In genomic region chr17:36950027-36950426, GRCh38 we compare ENCODE assay signal across 9 cellular contexts.
A peak's percentile ranks its signal among the peaks of the same experiment; 100 is the strongest.
DNase-seq lines count a peak whose midpoint lies in the region; ATAC-seq and TF ChIP-seq lines count a peak whose summit lies in the region.
"Had no signal": no experiment of that assay in that cellular context is flagged by ENCODE, and none has a peak within 500 bp of the region (broad histone marks: within the 10 kb centered on the region; RNA-seq: fewer than 3 reads in every experiment).

No MANE protein-coding gene starts in this region.

- H3K4me3 Mint-ChIP-seq in dendritic cell treated with granulocyte-macrophage colony-stimulating factor and Interleukin-4, amounts not matched to agents 40 ng/mL and 50 ng/mL, for 4 days: peak overlapping the region; percentile 95
- H3K4me3 Mint-ChIP-seq in nephron progenitor cell: peak overlapping the region; percentile 85

- peak overlapping the region; percentile 67 to 93 (median 85) for H3K4me3 ChIP-seq in BLaER1 treated with 17β-estradiol and CSF1 and Interleukin-3, amounts not matched to agents 10 nM and 100 nM
- H3K4me3 ChIP-seq in LNCaP clone FGC (ENCODE audit: low read depth, low read length): peak overlapping the region; percentile 92

- ATAC-seq in GM18505 (IDR thresholded peaks at IDR 0.05; ENCODE audit: unreplicated experiment): no peak
- ATAC-seq in HG03097 (IDR thresholded peaks at IDR 0.05; ENCODE audit: low FRiP score, unreplicated experiment): no peak

- peak overlapping the region; percentile 85 to 94 (median 90) for H3K9ac ChIP-seq in BLaER1 treated with 17β-estradiol and CSF1 and Interleukin-3, amounts not matched to agents 10 nM and 100 nM

- peaks cover 0 to 22% (median 5%) of the 10 kb centered on the region in 11 experiments; a peak in 7 of 22 replicates for H3K9me3 ChIP-seq in BLaER1 treated with 17β-estradiol and CSF1 and Interleukin-3, amounts not matched to agents 10 nM and 100 nM (replicated peaks in 1 of 11)

- H3K36me3 Mint-ChIP-seq in dendritic cell treated with granulocyte-macrophage colony-stimulating factor and Interleukin-4, amounts not matched to agents 40 ng/mL and 50 ng/mL, for 4 days (ENCODE audit: low read depth): peaks cover 58% of the 10 kb centered on the region
- peaks cover 51% of the 10 kb centered on the region for H3K36me3 Mint-ChIP-seq in nephron progenitor cell (ENCODE audit: low read depth)

- peak overlapping the region in 3 of 11 experiments; percentile 87 to 91 (median 89); a peak in 4 of 22 replicates for H3K27ac ChIP-seq in BLaER1 treated with 17β-estradiol and CSF1 and Interleukin-3, amounts not matched to agents 10 nM and 100 nM

- H3K4me2 ChIP-seq in BLaER1 treated with 17β-estradiol and CSF1 and Interleukin-3, amounts not matched to agents 10 nM and 100 nM: peak overlapping the region; percentile 85 to 97 (median 91)

- H3K27me3 ChIP-seq in BLaER1 treated with 17β-estradiol and CSF1 and Interleukin-3, amounts not matched to agents 10 nM and 100 nM: peaks cover 33 to 36% (median 35%) of the 10 kb centered on the region in 11 experiments

- peaks cover 30% of the 10 kb centered on the region for H3K27me3 Mint-ChIP-seq in dendritic cell treated with granulocyte-macrophage colony-stimulating factor and Interleukin-4, amounts not matched to agents 40 ng/mL and 50 ng/mL, for 4 days
- H3K27me3 Mint-ChIP-seq in nephron progenitor cell (ENCODE audit: low read depth, poor library complexity): peaks cover 40% of the 10 kb centered on the region

- H4K20me1 ChIP-seq in BLaER1 treated with 17β-estradiol and CSF1 and Interleukin-3, amounts not matched to agents 10 nM and 100 nM: peaks cover 22 to 66% (median 54%) of the 10 kb centered on the region in 11 experiments; a peak in 19 of 22 replicates

- DNase-seq in LNCaP clone FGC (ENCODE audit: low read depth) (no peak), nephron progenitor cell (no peak), COR-L47 (lab: John Stamatoyannopoulos, UW) (no peak)
- no peak for DNase-seq in effector CD8-positive, alpha-beta T cell (lab: John Stamatoyannopoulos, UW)
- DNase-seq: activated CD4-positive, CD25-positive, alpha-beta regulatory T cell had no signal

- TF ChIP-seq CTCF in LNCaP clone FGC (IDR thresholded peaks at IDR 0.05; ENCODE audit: control insufficient read depth, extremely low read depth, insufficient read depth) (no peak), nephron progenitor cell (IDR thresholded peaks at IDR 0.05) (no peak)

- TF ChIP-seq POLR2A in GM18505 (IDR thresholded peaks at IDR 0.05; ENCODE audit: borderline replicate concordance, extremely low read depth, insufficient read depth, insufficient read length): no peak

- H3K4me1 Mint-ChIP-seq in dendritic cell treated with granulocyte-macrophage colony-stimulating factor and Interleukin-4, amounts not matched to agents 40 ng/mL and 50 ng/mL, for 4 days (ENCODE audit: low read depth): peaks cover 46% of the 10 kb centered on the region
- H3K4me1 Mint-ChIP-seq in nephron progenitor cell: peaks cover 48% of the 10 kb centered on the region

- no peaks in the 10 kb centered on the region for H3K9me3 Mint-ChIP-seq in dendritic cell treated with granulocyte-macrophage colony-stimulating factor and Interleukin-4, amounts not matched to agents 40 ng/mL and 50 ng/mL, for 4 days
- H3K9me3 Mint-ChIP-seq in nephron progenitor cell: no peaks in the 10 kb centered on the region

- intact Hi-C loops in dendritic cell treated with granulocyte-macrophage colony-stimulating factor and Interleukin-4, amounts not matched to agents 40 ng/mL and 50 ng/mL, for 4 days (cut with micrococcal nuclease): no loop called here

- peak overlapping the region; percentile 91 for H3K27ac Mint-ChIP-seq in dendritic cell treated with granulocyte-macrophage colony-stimulating factor and Interleukin-4, amounts not matched to agents 40 ng/mL and 50 ng/mL, for 4 days
- no peak overlapping the region for H3K27ac Mint-ChIP-seq in nephron progenitor cell

- peaks cover 33 to 54% (median 46%) of the 10 kb centered on the region in 10 experiments for H3K4me1 ChIP-seq in BLaER1 treated with 17β-estradiol and CSF1 and Interleukin-3, amounts not matched to agents 10 nM and 100 nM

- peaks cover 44 to 51% (median 50%) of the 10 kb centered on the region in 11 experiments for H3K36me3 ChIP-seq in BLaER1 treated with 17β-estradiol and CSF1 and Interleukin-3, amounts not matched to agents 10 nM and 100 nM
